In the genomic region with DNA sequence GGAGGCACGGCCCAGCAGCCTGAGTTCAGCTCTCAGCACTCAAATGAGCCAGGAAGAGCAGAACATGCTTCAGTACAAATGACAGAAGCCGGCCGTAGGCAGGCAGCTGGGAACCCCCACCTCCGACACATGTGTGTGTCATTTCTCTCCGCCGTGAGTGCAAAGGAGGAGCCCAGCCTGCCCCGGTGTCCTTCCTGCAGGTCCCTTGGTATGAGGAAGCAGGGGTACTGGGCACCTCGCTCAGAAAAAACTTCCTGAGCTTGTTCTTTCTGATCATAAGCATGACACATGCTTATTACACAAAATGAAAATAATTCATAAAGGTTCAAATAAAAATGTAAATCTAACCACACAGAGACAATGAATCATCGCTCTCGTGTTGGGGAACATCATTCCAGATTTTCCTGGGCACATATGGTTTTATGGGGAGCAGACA, we compare ENCODE assay signal across 15 cellular contexts. TPM values are rescaled to one million over a fixed set of nuclear protein-coding genes. Genes with fewer than 3 reads are reported as not detected.
A peak's percentile ranks its signal among the peaks of the same experiment; 100 is the strongest.
DNase-seq lines count a peak whose midpoint lies in the region; ATAC-seq and TF ChIP-seq lines count a peak whose summit lies in the region.
"Had no signal": no experiment of that assay in that cellular context is flagged by ENCODE, and none has a peak within 500 bp of the region (broad histone marks: within the 10 kb centered on the region; RNA-seq: fewer than 3 reads in every experiment).

No MANE protein-coding gene starts in this region.

- no TSS peak for BruUV-seq in Calu3 (replicated peaks; lab: Mats Ljungman, UMichigan)

- no peak overlapping the region for H2AFZ ChIP-seq in mesenchymal stem cell (ENCODE audit: low read depth, low read length)

- H3K4me3 ChIP-seq in mesenchymal stem cell (ENCODE audit: insufficient read depth in 1 of 2, low read depth in 1 of 2, low read length in 2 of 2): no peak overlapping the region

- H3K4me2 ChIP-seq in mesenchymal stem cell (ENCODE audit: low read length, poor library complexity, severe bottlenecking): no peak overlapping the region

- peak overlapping the region; percentile 37 for H4K91ac ChIP-seq in mesenchymal stem cell (ENCODE audit: low read length)

- H2BK15ac ChIP-seq in mesenchymal stem cell (ENCODE audit: low read depth, poor library complexity, severe bottlenecking): no peak overlapping the region

- peaks cover 25 to 48% of the 10 kb centered on the region in 2 experiments for H3K27me3 ChIP-seq in mesenchymal stem cell (ENCODE audit: control insufficient read depth in 1 of 2, insufficient read depth in 1 of 2, low read length in 2 of 2)

- H4K8ac ChIP-seq in mesenchymal stem cell (ENCODE audit: low read length): no peak overlapping the region

- H3K9me3 ChIP-seq in mesenchymal stem cell (ENCODE audit: control insufficient read depth, low read length): peaks cover 5% of the 10 kb centered on the region

- H3K23ac ChIP-seq in mesenchymal stem cell (ENCODE audit: low read length in 2 of 2): peak overlapping the region in 1 of 2 experiments; percentile 74

- intact Hi-C loops in Calu3 (cut with micrococcal nuclease; ENCODE audit: unreplicated experiment): no loop called here

- no peak overlapping the region for H3K27ac Mint-ChIP-seq in Calu3 (ENCODE audit: unreplicated experiment)
- H3K27ac Mint-ChIP-seq: naive B cell; stimulated activated naive B cell treated with anti-CD40 and anti-IgM and Interleukin-4, amounts not matched to agents 10 μg/mL and 1 μg/mL and 100 μg/mL, for 72 hours had no signal

- no peak overlapping the region for H3K14ac ChIP-seq in mesenchymal stem cell (ENCODE audit: low read length in 2 of 2)

- TF ChIP-seq CTCF in Calu3 (IDR thresholded peaks at IDR 0.05; ENCODE audit: unreplicated experiment): no peak

- peaks cover 9% of the 10 kb centered on the region for H3K4me1 Mint-ChIP-seq in Calu3 (ENCODE audit: low read depth, unreplicated experiment)
- H3K4me1 Mint-ChIP-seq: naive B cell; stimulated activated naive B cell treated with anti-CD40 and anti-IgM and Interleukin-4, amounts not matched to agents 10 μg/mL and 1 μg/mL and 100 μg/mL, for 72 hours had no signal

- H3K9ac ChIP-seq in mesenchymal stem cell (ENCODE audit: low read length): peak overlapping the region; percentile 3

- H2BK12ac ChIP-seq in mesenchymal stem cell (ENCODE audit: low read length in 2 of 2): no peak overlapping the region

- no peaks in the 10 kb centered on the region for H3K9me3 Mint-ChIP-seq in Calu3 (ENCODE audit: low read depth, unreplicated experiment)

- H2BK5ac ChIP-seq in mesenchymal stem cell (ENCODE audit: low read depth, low read length, poor library complexity, severe bottlenecking): no peak overlapping the region

- peak overlapping the region in 1 of 2 experiments; percentile 50 for H3K18ac ChIP-seq in mesenchymal stem cell (ENCODE audit: low read depth in 1 of 2, low read length in 2 of 2)

- H3K27me3 Mint-ChIP-seq in Calu3 (ENCODE audit: unreplicated experiment): peaks cover 59% of the 10 kb centered on the region

- H3K27ac ChIP-seq in caudate nucleus (ENCODE audit: low read depth, low read length) (peak overlapping the region; percentile 16), mesenchymal stem cell (ENCODE audit: low read length, poor library complexity, severe bottlenecking) (no peak overlapping the region)
- H3K27ac ChIP-seq: C4-2B had no signal

- H3K36me3 ChIP-seq in mesenchymal stem cell (ENCODE audit: control insufficient read depth in 1 of 2, insufficient read depth in 2 of 2, low read depth in 1 of 2, low read length in 2 of 2): no peaks in the 10 kb centered on the region

- no peak overlapping the region for H2BK120ac ChIP-seq in mesenchymal stem cell (ENCODE audit: low read depth, low read length)

- H3K4me1 ChIP-seq in mesenchymal stem cell (ENCODE audit: control insufficient read depth, insufficient read depth, low read depth, low read length): peaks cover 10% of the 10 kb centered on the region

- CTCF ChIA-PET in Calu3 (lab: Charles Lee): interaction anchor here (1.5 kb wide), 1 partner anchor 34 kb away, joined by 3 read pairs; no protein-coding TSS in a partner anchor

- no peak overlapping the region for H3K4ac ChIP-seq in mesenchymal stem cell (ENCODE audit: low read depth in 1 of 2, low read length in 2 of 2)

- H3K4me3 Mint-ChIP-seq in Calu3 (ENCODE audit: low read depth, unreplicated experiment): no peak overlapping the region
- H3K4me3 Mint-ChIP-seq: naive B cell; stimulated activated naive B cell treated with anti-CD40 and anti-IgM and Interleukin-4, amounts not matched to agents 10 μg/mL and 1 μg/mL and 100 μg/mL, for 72 hours had no signal

- DNase-seq in Calu3: peak; percentile 59
- DNase-seq in LHCN-M2 (ENCODE audit: low read depth): peak; percentile 61
- peak in 30 of 61 donors; percentile 16 to 83 (median 41) for DNase-seq in caudate nucleus (lab: John Stamatoyannopoulos, UW)
- DNase-seq in mesenchymal stem cell: peak; percentile 50
- no peak for DNase-seq in iPS-NIHi11 (ENCODE audit: low spot score)
- no peak for DNase-seq in NCI-H1092 treated with DMSO at 0.1 percent for 48 hours (lab: John Stamatoyannopoulos, UW)
- no peak for DNase-seq in amygdala (lab: John Stamatoyannopoulos, UW)
- DNase-seq: activated CD4-positive, CD25-positive, alpha-beta regulatory T cell; activated T-cell treated with anti-CD3 and anti-CD28 coated beads, Interleukin-2, amount 50 U/mL, for 1 hour; Karpas-422; naive B cell; stimulated activated CD4-positive, alpha-beta T cell treated with anti-CD3 and anti-CD28 coated beads, Interleukin-4, amount 100 ng/mL, for 4 hours; stimulated activated naive B cell treated with anti-CD40 and anti-IgM and Interleukin-4, amounts not matched to agents 10 μg/mL and 1 μg/mL and 100 μg/mL, for 72 hours had no signal

- ATAC-seq in GM21737 (IDR thresholded peaks at IDR 0.05; ENCODE audit: unreplicated experiment): no peak
- ATAC-seq: stimulated activated naive B cell treated with anti-CD40 and anti-IgM and Interleukin-4, amounts not matched to agents 10 μg/mL and 1 μg/mL and 100 μg/mL, for 72 hours had no signal

- peaks cover 3% of the 10 kb centered on the region for H3K36me3 Mint-ChIP-seq in Calu3 (ENCODE audit: insufficient read depth, unreplicated experiment)
- H3K36me3 Mint-ChIP-seq: naive B cell had no signal

- 49% methylated on average over 9 of the region's 10 CpGs for WGBS in mesenchymal stem cell

- H2AK5ac ChIP-seq in mesenchymal stem cell (ENCODE audit: low read length, severe bottlenecking): no peak overlapping the region

- no peaks in the 10 kb centered on the region for H3K79me1 ChIP-seq in mesenchymal stem cell (replicated peaks; ENCODE audit: low read length, poor library complexity, severe bottlenecking)

RNA-seq across cellular contexts. Expression of a gene that starts 35.3 kb away (rescaled TPM):
- not detected in 2 replicates for total RNA-seq in Calu3 (2022)
- 0.19 and 0.29 TPM in 2 replicates for total RNA-seq in LHCN-M2 (2014; rRNA removed)
- 0.09 TPM for polyA plus RNA-seq in LHCN-M2 (2012)
- polyA plus RNA-seq in mesenchymal stem cell (2013, experiment 1 of 2): 1.2 TPM
- polyA plus RNA-seq in mesenchymal stem cell (2013, experiment 2 of 2): 1.3 TPM

Comparison
In these comparisons a context has a peak if more than half of its experiments do, and no peak if none do; other contexts are left out.
1. DNase-seq: peak in Calu3 (single experiment), LHCN-M2 (single experiment) and mesenchymal stem cell (single experiment); none in iPS-NIHi11 (single experiment), NCI-H1092 treated with DMSO at 0.1 percent for 48 hours (single experiment) and amygdala (0 of 56).